In genomic region chr6:148559848-148560433, GRCh38 we compare ENCODE assay signal across 8 cellular contexts.
A peak's percentile ranks its signal among the peaks of the same experiment; 100 is the strongest.
DNase-seq lines count a peak whose midpoint lies in the region; ATAC-seq and TF ChIP-seq lines count a peak whose summit lies in the region.

No MANE protein-coding gene starts in this region.

- TF ChIP-seq POLR2A in upper lobe of left lung (IDR thresholded peaks at IDR 0.05) = no peak

- no peaks in the 10 kb centered on the region for H3K36me3 ChIP-seq in SK-N-MC (ENCODE audit: insufficient read depth, low read length)
- H3K36me3 ChIP-seq in trophoblast cell (ENCODE audit: control insufficient read depth in 1 of 2, insufficient read depth in 2 of 2, low read length in 2 of 2) = no peaks in the 10 kb centered on the region
- no peaks in the 10 kb centered on the region for H3K36me3 ChIP-seq in upper lobe of left lung

- CTCF ChIA-PET in Calu3 (lab: Charles Lee) = interaction anchor here (0.6 to 1.0 kb wide), 2 partner anchors 18 to 397 kb away, joined by 3 to 8 read pairs; no protein-coding TSS in a partner anchor

- H2AFZ ChIP-seq in trophoblast cell (ENCODE audit: insufficient read depth, low read length, poor library complexity) = peak overlapping the region; percentile 66

- H3K9me3 ChIP-seq in SK-N-MC (ENCODE audit: low read depth, low read length) = no peaks in the 10 kb centered on the region
- peaks cover 2% of the 10 kb centered on the region for H3K9me3 ChIP-seq in trophoblast cell (ENCODE audit: insufficient read depth, low read depth, low read length)
- H3K9me3 ChIP-seq in upper lobe of left lung = no peaks in the 10 kb centered on the region

- no TSS peak for BruUV-seq in Calu3 (replicated peaks; lab: Mats Ljungman, UMichigan)

- H3K4me1 Mint-ChIP-seq in Calu3 (ENCODE audit: low read depth, unreplicated experiment) = no peaks in the 10 kb centered on the region
- peaks cover 7% of the 10 kb centered on the region for H3K4me1 Mint-ChIP-seq in activated naive CD8-positive, alpha-beta T cell treated with anti-CD3 and anti-CD28 coated beads for 36 hours

- no peak overlapping the region for H3K9ac ChIP-seq in SK-N-MC (ENCODE audit: insufficient read length)
- no peak overlapping the region for H3K9ac ChIP-seq in trophoblast cell (ENCODE audit: low read length)

- no peaks in the 10 kb centered on the region for H3K27me3 Mint-ChIP-seq in Calu3 (ENCODE audit: unreplicated experiment)
- peaks cover 20% of the 10 kb centered on the region for H3K27me3 Mint-ChIP-seq in activated naive CD8-positive, alpha-beta T cell treated with anti-CD3 and anti-CD28 coated beads for 36 hours

- H3K27me3 ChIP-seq in trophoblast cell (ENCODE audit: insufficient read depth, low read length) (no peaks in the 10 kb centered on the region), upper lobe of left lung (no peaks in the 10 kb centered on the region)

- no peak overlapping the region for H4K91ac ChIP-seq in trophoblast cell (ENCODE audit: low read depth, low read length)

- H3K4me3 ChIP-seq in SK-N-MC (peak overlapping the region; percentile 76), trophoblast cell (ENCODE audit: low read depth, low read length) (peak overlapping the region; percentile 63), upper lobe of left lung (peak overlapping the region in 3 of 4 donors; percentile 37 to 54 (median 53))

- peaks cover 0 to 4% of the 10 kb centered on the region in 2 experiments for H3K4me1 ChIP-seq in trophoblast cell (ENCODE audit: control insufficient read depth in 1 of 2, insufficient read depth in 2 of 2, low read length in 2 of 2)
- peaks cover 0 to 11% (median 3%) of the 10 kb centered on the region in 4 donors for H3K4me1 ChIP-seq in upper lobe of left lung

- H3K18ac ChIP-seq in trophoblast cell (ENCODE audit: low read length) = no peak overlapping the region

- intact Hi-C loops in Calu3 (cut with micrococcal nuclease; ENCODE audit: unreplicated experiment) = loop anchor here (5.0 kb wide), 1 partner anchor 387 kb away; no protein-coding TSS in a partner anchor
- intact Hi-C loops in Right ventricle myocardium superior (cut with DNase I) = no loop called here

- H3K4ac ChIP-seq in trophoblast cell (ENCODE audit: low read depth, low read length) = no peak overlapping the region

- peak; percentile 81 for ATAC-seq in GM21423 (IDR thresholded peaks at IDR 0.05; ENCODE audit: unreplicated experiment)
- ATAC-seq in Right ventricle myocardium superior (ENCODE audit: poor library complexity) = peak; percentile 94
- ATAC-seq in upper lobe of left lung (ENCODE audit: low FRiP score in 2 of 2) = peak; percentile 88 to 95

- no peak overlapping the region for H3K27ac Mint-ChIP-seq in Calu3 (ENCODE audit: unreplicated experiment)
- H3K27ac Mint-ChIP-seq in activated naive CD8-positive, alpha-beta T cell treated with anti-CD3 and anti-CD28 coated beads for 36 hours = no peak overlapping the region

- H3K79me2 ChIP-seq in trophoblast cell (ENCODE audit: control insufficient read depth, insufficient read depth, low read length, poor library complexity) = peaks cover 2% of the 10 kb centered on the region

- no peaks in the 10 kb centered on the region for H3K79me1 ChIP-seq in trophoblast cell (ENCODE audit: low read length)

- no peaks in the 10 kb centered on the region for H3K36me3 Mint-ChIP-seq in Calu3 (ENCODE audit: insufficient read depth, unreplicated experiment)
- H3K36me3 Mint-ChIP-seq in activated naive CD8-positive, alpha-beta T cell treated with anti-CD3 and anti-CD28 coated beads for 36 hours = no peaks in the 10 kb centered on the region

- no peak overlapping the region for H2AK5ac ChIP-seq in trophoblast cell (ENCODE audit: low read length)

- no peak overlapping the region for H2BK12ac ChIP-seq in trophoblast cell (ENCODE audit: low read length)

- no peak overlapping the region for H3K23ac ChIP-seq in trophoblast cell (ENCODE audit: low read length)

- TF ChIP-seq EP300 in Ishikawa (IDR thresholded peaks at IDR 0.05; ENCODE audit: borderline replicate concordance) = no peak
- TF ChIP-seq EP300 in upper lobe of left lung (IDR thresholded peaks at IDR 0.05) = no peak

- no CpG with 5 or more reads among the region's 46 CpGs for WGBS in trophoblast cell (ENCODE audit: extremely low coverage, insufficient coverage, insufficient read length)
- WGBS in upper lobe of left lung, 2 donors = 6 to 16% methylated on average over 18 to 31 of the region's 46 CpGs

- H3K4me2 ChIP-seq in trophoblast cell (ENCODE audit: low read length) = peak overlapping the region; percentile 97

- TF ChIP-seq RAD21 in Ishikawa (IDR thresholded peaks at IDR 0.05; ENCODE audit: low read depth) = peak; percentile 85

- H2BK120ac ChIP-seq in trophoblast cell (ENCODE audit: insufficient read depth, low read length, poor library complexity) = no peak overlapping the region

- H3K14ac ChIP-seq in trophoblast cell (ENCODE audit: low read length) = no peak overlapping the region

- peak overlapping the region; percentile 58 for H3K4me3 Mint-ChIP-seq in Calu3 (ENCODE audit: low read depth, unreplicated experiment)
- no peak overlapping the region for H3K4me3 Mint-ChIP-seq in activated naive CD8-positive, alpha-beta T cell treated with anti-CD3 and anti-CD28 coated beads for 36 hours

- DNase-seq in Calu3 = peak; percentile 79
- no peak for DNase-seq in SK-N-MC (ENCODE audit: low read depth, low spot score)
- peak; percentile 72 for DNase-seq in activated naive CD8-positive, alpha-beta T cell treated with anti-CD3 and anti-CD28 coated beads for 36 hours
- DNase-seq in Right ventricle myocardium superior = peak; percentile 84
- peak; percentile 25 to 72 for DNase-seq in trophoblast cell
- peak; percentile 73 to 96 for DNase-seq in upper lobe of left lung

- no peak overlapping the region for H3K27ac ChIP-seq in SK-N-MC
- H3K27ac ChIP-seq in trophoblast cell (ENCODE audit: low read depth, low read length) = no peak overlapping the region
- peak overlapping the region in 1 of 4 donors; percentile 14 for H3K27ac ChIP-seq in upper lobe of left lung

- no peaks in the 10 kb centered on the region for H3K9me3 Mint-ChIP-seq in Calu3 (ENCODE audit: low read depth, unreplicated experiment)
- no peaks in the 10 kb centered on the region for H3K9me3 Mint-ChIP-seq in activated naive CD8-positive, alpha-beta T cell treated with anti-CD3 and anti-CD28 coated beads for 36 hours

- H4K12ac ChIP-seq in trophoblast cell (ENCODE audit: low read depth, low read length) = no peak overlapping the region

- TF ChIP-seq CTCF in Calu3 (IDR thresholded peaks at IDR 0.05; ENCODE audit: unreplicated experiment) (peak; percentile 81), upper lobe of left lung (IDR thresholded peaks at IDR 0.05) (peak; percentile 89 to 98 (median 94))

- H4K8ac ChIP-seq in trophoblast cell (ENCODE audit: low read depth, low read length) = peak overlapping the region; percentile 77

- no peak overlapping the region for H2BK5ac ChIP-seq in trophoblast cell (ENCODE audit: low read depth, low read length, poor library complexity)

TF ChIP-seq in Ishikawa, 13 proteins besides CTCF, POLR2A, EP300 and RAD21:
- TF ChIP-seq, protein P1, sequence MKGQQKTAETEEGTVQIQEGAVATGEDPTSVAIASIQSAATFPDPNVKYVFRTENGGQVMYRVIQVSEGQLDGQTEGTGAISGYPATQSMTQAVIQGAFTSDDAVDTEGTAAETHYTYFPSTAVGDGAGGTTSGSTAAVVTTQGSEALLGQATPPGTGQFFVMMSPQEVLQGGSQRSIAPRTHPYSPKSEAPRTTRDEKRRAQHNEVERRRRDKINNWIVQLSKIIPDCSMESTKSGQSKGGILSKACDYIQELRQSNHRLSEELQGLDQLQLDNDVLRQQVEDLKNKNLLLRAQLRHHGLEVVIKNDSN (IDR thresholded peaks at IDR 0.05) = peak; percentile 71
- TF ChIP-seq EGR1 (IDR thresholded peaks at IDR 0.05) (no peak), MAX (IDR thresholded peaks at IDR 0.05) (peak; percentile 92), NFIC (IDR thresholded peaks at IDR 0.05) (no peak), TAF1 (IDR thresholded peaks at IDR 0.05; ENCODE audit: low read depth) (no peak; the same call in 1 of the 2 replicates), FOXM1 (IDR thresholded peaks at IDR 0.05; ENCODE audit: borderline replicate concordance, low read depth) (no peak), ZBTB7A (IDR thresholded peaks at IDR 0.05; ENCODE audit: low read depth) (peak; percentile 63; the same call in 1 of the 2 replicates), TEAD4 (IDR thresholded peaks at IDR 0.05) (0 out of 2 replicates have a peak, but pooled peaks have one; percentile 8), CEBPB (IDR thresholded peaks at IDR 0.05) (no peak), TCF12 (IDR thresholded peaks at IDR 0.05; ENCODE audit: low read depth) (no peak; the same call in 1 of the 2 replicates), YY1 (IDR thresholded peaks at IDR 0.05; ENCODE audit: low read depth) (no peak)
- TF ChIP-seq, protein P2, sequence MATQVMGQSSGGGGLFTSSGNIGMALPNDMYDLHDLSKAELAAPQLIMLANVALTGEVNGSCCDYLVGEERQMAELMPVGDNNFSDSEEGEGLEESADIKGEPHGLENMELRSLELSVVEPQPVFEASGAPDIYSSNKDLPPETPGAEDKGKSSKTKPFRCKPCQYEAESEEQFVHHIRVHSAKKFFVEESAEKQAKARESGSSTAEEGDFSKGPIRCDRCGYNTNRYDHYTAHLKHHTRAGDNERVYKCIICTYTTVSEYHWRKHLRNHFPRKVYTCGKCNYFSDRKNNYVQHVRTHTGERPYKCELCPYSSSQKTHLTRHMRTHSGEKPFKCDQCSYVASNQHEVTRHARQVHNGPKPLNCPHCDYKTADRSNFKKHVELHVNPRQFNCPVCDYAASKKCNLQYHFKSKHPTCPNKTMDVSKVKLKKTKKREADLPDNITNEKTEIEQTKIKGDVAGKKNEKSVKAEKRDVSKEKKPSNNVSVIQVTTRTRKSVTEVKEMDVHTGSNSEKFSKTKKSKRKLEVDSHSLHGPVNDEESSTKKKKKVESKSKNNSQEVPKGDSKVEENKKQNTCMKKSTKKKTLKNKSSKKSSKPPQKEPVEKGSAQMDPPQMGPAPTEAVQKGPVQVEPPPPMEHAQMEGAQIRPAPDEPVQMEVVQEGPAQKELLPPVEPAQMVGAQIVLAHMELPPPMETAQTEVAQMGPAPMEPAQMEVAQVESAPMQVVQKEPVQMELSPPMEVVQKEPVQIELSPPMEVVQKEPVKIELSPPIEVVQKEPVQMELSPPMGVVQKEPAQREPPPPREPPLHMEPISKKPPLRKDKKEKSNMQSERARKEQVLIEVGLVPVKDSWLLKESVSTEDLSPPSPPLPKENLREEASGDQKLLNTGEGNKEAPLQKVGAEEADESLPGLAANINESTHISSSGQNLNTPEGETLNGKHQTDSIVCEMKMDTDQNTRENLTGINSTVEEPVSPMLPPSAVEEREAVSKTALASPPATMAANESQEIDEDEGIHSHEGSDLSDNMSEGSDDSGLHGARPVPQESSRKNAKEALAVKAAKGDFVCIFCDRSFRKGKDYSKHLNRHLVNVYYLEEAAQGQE (IDR thresholded peaks at IDR 0.05; ENCODE audit: low read depth) = no peak
